Comparison of ENCODE assay signal across 21 cellular contexts in the genomic region with DNA sequence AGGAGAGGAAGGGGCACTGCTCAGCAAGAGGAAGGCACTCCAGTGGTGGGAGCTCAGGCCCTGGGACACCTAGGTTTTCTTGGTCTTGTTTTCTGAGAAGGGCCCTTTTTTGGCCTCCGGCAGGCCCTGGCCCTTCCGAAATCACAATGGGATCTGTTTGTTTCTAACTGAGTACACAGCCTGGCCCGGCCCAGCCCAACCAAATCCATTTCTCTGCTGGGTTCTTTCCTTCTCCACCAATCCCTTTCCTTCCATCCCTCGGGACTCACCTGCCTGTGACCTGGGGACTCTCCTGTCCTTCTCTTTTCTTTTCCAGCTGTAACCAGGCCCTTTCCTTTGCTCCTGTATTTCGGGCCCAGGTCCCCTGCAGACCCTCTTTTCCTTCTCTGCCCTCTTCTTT. TPM values are rescaled to one million over a fixed set of nuclear protein-coding genes. Genes with fewer than 3 reads are reported as not detected.
"Had no signal": no experiment of that assay in that cellular context is flagged by ENCODE, and none has a peak within 500 bp of the region (broad histone marks: within the 10 kb centered on the region; RNA-seq: fewer than 3 reads in every experiment).

No MANE protein-coding gene starts in this region.

- H3K36me3 Mint-ChIP-seq: immature natural killer cell; memory B cell; natural killer cell; stimulated activated naive B cell treated with anti-CD40 and anti-IgM and Interleukin-4, amounts not matched to agents 10 μg/mL and 1 μg/mL and 100 μg/mL, for 72 hours had no signal

- H3K27me3 Mint-ChIP-seq: stimulated activated naive B cell treated with anti-CD40 and anti-IgM and Interleukin-4, amounts not matched to agents 10 μg/mL and 1 μg/mL and 100 μg/mL, for 72 hours had no signal

- H3K4me3 Mint-ChIP-seq: immature natural killer cell; memory B cell; mesothelial cell of epicardium; natural killer cell; stimulated activated naive B cell treated with anti-CD40 and anti-IgM and Interleukin-4, amounts not matched to agents 10 μg/mL and 1 μg/mL and 100 μg/mL, for 72 hours; stimulated activated naive CD8-positive, alpha-beta T cell treated with anti-CD3 and anti-CD28 coated beads, Interleukin-15, amount 100 ng/mL, for 72 hours had no signal

- H3K27ac ChIP-seq: esophagus squamous epithelium, left lung, lower lobe of right lung, parathyroid adenoma, spleen, testis, tibial nerve, upper lobe of right lung had no signal

- H3K27ac Mint-ChIP-seq: immature natural killer cell; memory B cell; mesothelial cell of epicardium; natural killer cell; stimulated activated naive B cell treated with anti-CD40 and anti-IgM and Interleukin-4, amounts not matched to agents 10 μg/mL and 1 μg/mL and 100 μg/mL, for 72 hours had no signal

- H3K9me3 Mint-ChIP-seq: immature natural killer cell; memory B cell; mesothelial cell of epicardium; natural killer cell; stimulated activated naive B cell treated with anti-CD40 and anti-IgM and Interleukin-4, amounts not matched to agents 10 μg/mL and 1 μg/mL and 100 μg/mL, for 72 hours; stimulated activated naive CD8-positive, alpha-beta T cell treated with anti-CD3 and anti-CD28 coated beads, Interleukin-15, amount 100 ng/mL, for 72 hours had no signal

- H3K4me1 ChIP-seq: parathyroid adenoma, upper lobe of right lung had no signal

- H3K9me3 ChIP-seq: esophagus squamous epithelium, left lung, lower lobe of right lung, spleen, testis, tibial nerve, upper lobe of right lung had no signal

- ATAC-seq: left lung; lower lobe of right lung; natural killer cell; stimulated activated naive B cell treated with anti-CD40 and anti-IgM and Interleukin-4, amounts not matched to agents 10 μg/mL and 1 μg/mL and 100 μg/mL, for 72 hours; stimulated activated naive CD8-positive, alpha-beta T cell treated with anti-CD3 and anti-CD28 coated beads, Interleukin-15, amount 100 ng/mL, for 72 hours; upper lobe of right lung had no signal

- H3K36me3 ChIP-seq: esophagus squamous epithelium, lower lobe of right lung, tibial nerve, upper lobe of right lung had no signal

- H3K9ac ChIP-seq: parathyroid adenoma had no signal

- H3K27me3 ChIP-seq: esophagus squamous epithelium, left lung, spleen, testis, tibial nerve, upper lobe of right lung had no signal

- H3K4me3 ChIP-seq: esophagus squamous epithelium, left lung, lower lobe of right lung, spleen, testis, tibial nerve, upper lobe of right lung had no signal

- DNase-seq: effector memory CD4-positive, alpha-beta T cell; esophagus squamous epithelium; foreskin fibroblast; immature natural killer cell; left lung; lower lobe of right lung; natural killer cell; occipital lobe; right cardiac atrium; spleen; stimulated activated CD4-positive, alpha-beta T cell treated with anti-CD3 and anti-CD28 coated beads, Interleukin-15, amount 100 ng/mL, for 24 hours; stimulated activated CD4-positive, alpha-beta T cell treated with anti-CD3 and anti-CD28 coated beads, Interleukin-1b, Interleukin-23, amount 100 ng/mL, for 48 hours; stimulated activated CD4-positive, alpha-beta T cell treated with anti-CD3 and anti-CD28 coated beads, Interleukin-4, amount 100 ng/mL, for 24 hours; stimulated activated naive B cell treated with anti-CD40 and anti-IgM and Interleukin-4, amounts not matched to agents 10 μg/mL and 1 μg/mL and 100 μg/mL, for 72 hours; stimulated activated naive CD8-positive, alpha-beta T cell treated with anti-CD3 and anti-CD28 coated beads, Interleukin-15, amount 100 ng/mL, for 72 hours; testis; upper lobe of right lung had no signal

- H3K4me1 Mint-ChIP-seq: immature natural killer cell; memory B cell; natural killer cell; stimulated activated naive B cell treated with anti-CD40 and anti-IgM and Interleukin-4, amounts not matched to agents 10 μg/mL and 1 μg/mL and 100 μg/mL, for 72 hours; stimulated activated naive CD8-positive, alpha-beta T cell treated with anti-CD3 and anti-CD28 coated beads, Interleukin-15, amount 100 ng/mL, for 72 hours had no signal

RNA-seq across cellular contexts. Expression of gene TEAD4, which starts 18.6 kb away (rescaled TPM):
- total RNA-seq: natural killer cell had no signal
- polyA plus RNA-seq: immature natural killer cell had no signal
